23 cellular contexts compared by ENCODE assay signal in genomic region chr21:24450119-24450518, GRCh38.
"Had no signal": no experiment of that assay in that cellular context is flagged by ENCODE, and none has a peak within 500 bp of the region (broad histone marks: within the 10 kb centered on the region; RNA-seq: fewer than 3 reads in every experiment).

No MANE protein-coding gene starts in this region.

- H3K27me3 ChIP-seq: SJCRH30 had no signal

- H2AFZ ChIP-seq: PC-9 had no signal

- ATAC-seq: Panc1, Right ventricle myocardium inferior, SK-N-SH treated with all-trans-retinoic acid at 6 μM for 48 hours, T-cell, T-helper 17 cell had no signal

- H3K9me3 ChIP-seq: SJCRH30 had no signal

- H3K4me1 ChIP-seq: SJCRH30 had no signal

- H3K27ac ChIP-seq: PC-9, RWPE1, SJCRH30, SK-N-MC had no signal

- H3K4me2 ChIP-seq: PC-9 had no signal

- DNase-seq: Karpas-422, KG1, NCI-H1694 treated with DMSO at 0.1 percent for 48 hours, NCI-H187 treated with DMSO at 0.1 percent for 48 hours, NCI-H2029, NCI-H2171 treated with DMSO at 0.1 percent for 48 hours, NCI-H2227 treated with DMSO at 0.1 percent for 48 hours, NCI-H345, NCI-H446, NCI-H510A treated with DMSO at 0.1 percent for 48 hours, NCI-H524 treated with DMSO at 0.1 percent for 48 hours, NCI-H526 treated with DMSO at 0.1 percent for 48 hours, PC-9, SHP77, SIG-M5, SJCRH30, T-cell, T-helper 17 cell had no signal

- H3K4me3 ChIP-seq: PC-9, SJCRH30, SK-N-MC had no signal

- H3K36me3 ChIP-seq: SJCRH30 had no signal
